8 cellular contexts compared by ENCODE assay signal in genomic region chr19:20999731-21000352, GRCh38. TPM values are rescaled to one million over a fixed set of nuclear protein-coding genes. Genes with fewer than 3 reads are reported as not detected.
DNase-seq lines count a peak whose midpoint lies in the region; ATAC-seq and TF ChIP-seq lines count a peak whose summit lies in the region.

No MANE protein-coding gene starts in this region.

- peaks cover 8% of the 10 kb centered on the region in 2 donors for H3K9me3 Mint-ChIP-seq in activated naive CD4-positive, alpha-beta T cell treated with anti-CD3 and anti-CD28 coated beads, Interleukin-2, amount 50 U/mL, for 72 hours

- WGBS in ovary, 3 donors = 2 to 8% (median 3%) methylated on average over 28 to 29 of the region's 29 CpGs

- peak overlapping the region; percentile 93 to 94 for H3K27ac Mint-ChIP-seq in activated naive CD4-positive, alpha-beta T cell treated with anti-CD3 and anti-CD28 coated beads, Interleukin-2, amount 50 U/mL, for 72 hours

- TF ChIP-seq CTCF in C4-2B (conservative IDR thresholded peaks at IDR 0.05) = no peak
- TF ChIP-seq CTCF in ovary (IDR thresholded peaks at IDR 0.05) = no peak
- TF ChIP-seq CTCF in thoracic aorta (IDR thresholded peaks at IDR 0.05) = no peak

- H3K27me3 ChIP-seq in ovary (no peaks in the 10 kb centered on the region), thoracic aorta (replicated peaks; ENCODE audit: insufficient read depth) (no peaks in the 10 kb centered on the region)

- H3K4me1 ChIP-seq in ovary (ENCODE audit: insufficient read depth) = no peaks in the 10 kb centered on the region
- peaks cover 0 to 6% of the 10 kb centered on the region in 2 donors for H3K4me1 ChIP-seq in thoracic aorta (ENCODE audit: control insufficient read depth in 1 of 2, low read depth in 2 of 2)

- H3K36me3 ChIP-seq in ovary = no peaks in the 10 kb centered on the region
- no peaks in the 10 kb centered on the region for H3K36me3 ChIP-seq in thoracic aorta

- peak; percentile 98 for DNase-seq in HPDE6-E6E7 (ENCODE audit: extremely low spot score)
- peak; percentile 96 to 97 for DNase-seq in SHP77 (lab: John Stamatoyannopoulos, UW)
- peak; percentile 86 to 94 for DNase-seq in activated naive CD4-positive, alpha-beta T cell treated with anti-CD3 and anti-CD28 coated beads, Interleukin-2, amount 50 U/mL, for 72 hours (ENCODE audit: low spot score in 2 of 2)
- peak; percentile 89 for DNase-seq in Right ventricle myocardium superior
- DNase-seq in ovary = peak; percentile 80 to 89 (median 87)
- DNase-seq in thoracic aorta (ENCODE audit: low spot score) = peak; percentile 40

- no peak for TF ChIP-seq POLR2A in ovary (IDR thresholded peaks at IDR 0.05)

- no peak for TF ChIP-seq EP300 in ovary (IDR thresholded peaks at IDR 0.05)

- peaks cover 23 to 28% of the 10 kb centered on the region in 2 donors for H3K36me3 Mint-ChIP-seq in activated naive CD4-positive, alpha-beta T cell treated with anti-CD3 and anti-CD28 coated beads, Interleukin-2, amount 50 U/mL, for 72 hours

- H3K4me3 ChIP-seq in ovary = peak overlapping the region; percentile 27
- H3K4me3 ChIP-seq in thoracic aorta = peak overlapping the region; percentile 65

- intact Hi-C loops in Right ventricle myocardium superior (cut with DNase I) = no loop called here
- intact Hi-C loops in ovary (cut with DNase I) = no loop called here

- ATAC-seq in GM19438 (IDR thresholded peaks at IDR 0.05; ENCODE audit: low read depth, unreplicated experiment) (peak; percentile 97), Right ventricle myocardium superior (ENCODE audit: poor library complexity) (peak; percentile 100), thoracic aorta (ENCODE audit: insufficient number of reproducible peaks, low FRiP score, low read depth) (peak; percentile 89)
- ATAC-seq in activated naive CD4-positive, alpha-beta T cell treated with anti-CD3 and anti-CD28 coated beads, Interleukin-2, amount 50 U/mL, for 72 hours = peak; percentile 100

- peak overlapping the region; percentile 54 for H3K27ac ChIP-seq in C4-2B
- no peak overlapping the region for H3K27ac ChIP-seq in ovary
- H3K27ac ChIP-seq in thoracic aorta = no peak overlapping the region

- H3K9me3 ChIP-seq in ovary (no peaks in the 10 kb centered on the region), thoracic aorta (no peaks in the 10 kb centered on the region)

RNA-seq across cellular contexts. Expression of gene ZNF430, which starts 20.6 kb away (rescaled TPM):
- 10 to 100 TPM; 23.3 to 23.6 TPM for total RNA-seq in activated naive CD4-positive, alpha-beta T cell treated with anti-CD3 and anti-CD28 coated beads, Interleukin-2, amount 50 U/mL, for 72 hours
- total RNA-seq in Right ventricle myocardium superior (3.8 TPM), ovary (10 to 100 TPM in 6 of 7 donors, 1 to 10 TPM in 1; 6.5 to 33.5 (median 19.3) TPM), thoracic aorta (10 to 100 TPM; 11.9 to 19.3 TPM)
- polyA plus RNA-seq in ovary = 10 to 100 TPM in 1 of 2 donors, 1 to 10 TPM in 1; 7.8 to 10.5 TPM

Comparison
In these comparisons a context has a peak if more than half of its experiments do, and no peak if none do; other contexts are left out.
1. DNase-seq: peak in every context shown above with its lines; median percentile 98 in HPDE6-E6E7; 96 in SHP77; 90 in activated naive CD4-positive, alpha-beta T cell treated with anti-CD3 and anti-CD28 coated beads, Interleukin-2, amount 50 U/mL, for 72 hours; 89 in Right ventricle myocardium superior; 87 in ovary; 40 in thoracic aorta.